In the genomic region with DNA sequence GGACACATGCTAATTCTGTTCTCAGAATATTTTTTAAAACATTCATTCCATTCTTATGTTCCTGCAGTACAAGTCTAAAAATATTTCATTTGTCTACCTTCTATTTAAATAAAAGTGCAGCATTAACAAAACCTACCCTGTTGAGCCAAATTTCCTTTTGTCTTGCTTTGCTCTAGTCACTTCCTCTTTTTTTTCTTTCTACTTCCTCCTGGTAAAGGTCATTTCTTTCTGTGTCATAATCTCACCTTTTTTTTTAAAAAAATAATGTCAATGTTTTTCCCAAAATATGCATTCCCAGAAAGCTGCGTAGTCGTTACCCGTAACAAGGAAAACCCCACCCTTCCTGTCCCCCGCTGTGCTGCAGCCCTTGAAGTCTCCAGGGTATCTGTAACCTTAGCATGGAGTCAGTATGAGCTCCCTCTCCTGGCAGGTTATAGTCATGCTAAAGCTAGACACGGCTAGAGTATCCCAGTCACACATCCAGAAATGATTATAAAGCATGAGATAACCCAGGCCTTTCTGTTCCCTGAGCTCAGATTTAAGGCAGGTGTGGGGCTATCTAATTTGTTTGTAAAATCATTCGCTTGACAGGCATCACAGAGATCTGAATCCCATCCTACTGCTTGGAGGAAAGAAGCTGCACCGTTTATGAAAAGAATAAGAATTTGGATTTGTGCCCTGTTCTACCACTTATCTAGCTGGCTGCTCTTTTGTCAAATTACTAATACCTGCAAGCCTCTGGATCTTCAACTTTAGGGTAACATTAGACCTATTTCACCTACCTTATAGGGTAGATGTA, we compare ENCODE assay signal across 1 cellular context.
TF ChIP-seq lines count a peak whose summit lies in the region.

No MANE protein-coding gene starts in this region.

TF ChIP-seq in HepG2, 621 proteins besides CTCF, POLR2A, EP300 and RAD21 (continued from another document and continues in another):
- TF ChIP-seq, protein P1, sequence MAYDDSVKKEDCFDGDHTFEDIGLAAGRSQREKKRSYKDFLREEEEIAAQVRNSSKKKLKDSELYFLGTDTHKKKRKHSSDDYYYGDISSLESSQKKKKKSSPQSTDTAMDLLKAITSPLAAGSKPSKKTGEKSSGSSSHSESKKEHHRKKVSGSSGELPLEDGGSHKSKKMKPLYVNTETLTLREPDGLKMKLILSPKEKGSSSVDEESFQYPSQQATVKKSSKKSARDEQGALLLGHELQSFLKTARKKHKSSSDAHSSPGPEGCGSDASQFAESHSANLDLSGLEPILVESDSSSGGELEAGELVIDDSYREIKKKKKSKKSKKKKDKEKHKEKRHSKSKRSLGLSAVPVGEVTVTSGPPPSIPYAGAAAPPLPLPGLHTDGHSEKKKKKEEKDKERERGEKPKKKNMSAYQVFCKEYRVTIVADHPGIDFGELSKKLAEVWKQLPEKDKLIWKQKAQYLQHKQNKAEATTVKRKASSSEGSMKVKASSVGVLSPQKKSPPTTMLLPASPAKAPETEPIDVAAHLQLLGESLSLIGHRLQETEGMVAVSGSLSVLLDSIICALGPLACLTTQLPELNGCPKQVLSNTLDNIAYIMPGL (CRISPR knock-in tag; IDR thresholded peaks at IDR 0.05; ENCODE audit: borderline replicate concordance in 1 of 2, low read depth in 1 of 2) = peak in 1 of 2 experiments; percentile 30; a peak in 2 of 4 replicates
- TF ChIP-seq, protein P2, sequence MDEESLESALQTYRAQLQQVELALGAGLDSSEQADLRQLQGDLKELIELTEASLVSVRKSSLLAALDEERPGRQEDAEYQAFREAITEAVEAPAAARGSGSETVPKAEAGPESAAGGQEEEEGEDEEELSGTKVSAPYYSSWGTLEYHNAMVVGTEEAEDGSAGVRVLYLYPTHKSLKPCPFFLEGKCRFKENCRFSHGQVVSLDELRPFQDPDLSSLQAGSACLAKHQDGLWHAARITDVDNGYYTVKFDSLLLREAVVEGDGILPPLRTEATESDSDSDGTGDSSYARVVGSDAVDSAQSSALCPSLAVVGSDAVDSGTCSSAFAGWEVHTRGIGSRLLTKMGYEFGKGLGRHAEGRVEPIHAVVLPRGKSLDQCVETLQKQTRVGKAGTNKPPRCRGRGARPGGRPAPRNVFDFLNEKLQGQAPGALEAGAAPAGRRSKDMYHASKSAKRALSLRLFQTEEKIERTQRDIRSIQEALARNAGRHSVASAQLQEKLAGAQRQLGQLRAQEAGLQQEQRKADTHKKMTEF (CRISPR knock-in tag; IDR thresholded peaks at IDR 0.05) = 0 out of 2 replicates have a peak, but pooled peaks have one; percentile 31
- TF ChIP-seq MZF1 (CRISPR knock-in tag; IDR thresholded peaks at IDR 0.05; ENCODE audit: borderline replicate concordance) = no peak
- peak; percentile 77 for TF ChIP-seq ELF3 (CRISPR knock-in tag; IDR thresholded peaks at IDR 0.05)
- TF ChIP-seq, protein P3, sequence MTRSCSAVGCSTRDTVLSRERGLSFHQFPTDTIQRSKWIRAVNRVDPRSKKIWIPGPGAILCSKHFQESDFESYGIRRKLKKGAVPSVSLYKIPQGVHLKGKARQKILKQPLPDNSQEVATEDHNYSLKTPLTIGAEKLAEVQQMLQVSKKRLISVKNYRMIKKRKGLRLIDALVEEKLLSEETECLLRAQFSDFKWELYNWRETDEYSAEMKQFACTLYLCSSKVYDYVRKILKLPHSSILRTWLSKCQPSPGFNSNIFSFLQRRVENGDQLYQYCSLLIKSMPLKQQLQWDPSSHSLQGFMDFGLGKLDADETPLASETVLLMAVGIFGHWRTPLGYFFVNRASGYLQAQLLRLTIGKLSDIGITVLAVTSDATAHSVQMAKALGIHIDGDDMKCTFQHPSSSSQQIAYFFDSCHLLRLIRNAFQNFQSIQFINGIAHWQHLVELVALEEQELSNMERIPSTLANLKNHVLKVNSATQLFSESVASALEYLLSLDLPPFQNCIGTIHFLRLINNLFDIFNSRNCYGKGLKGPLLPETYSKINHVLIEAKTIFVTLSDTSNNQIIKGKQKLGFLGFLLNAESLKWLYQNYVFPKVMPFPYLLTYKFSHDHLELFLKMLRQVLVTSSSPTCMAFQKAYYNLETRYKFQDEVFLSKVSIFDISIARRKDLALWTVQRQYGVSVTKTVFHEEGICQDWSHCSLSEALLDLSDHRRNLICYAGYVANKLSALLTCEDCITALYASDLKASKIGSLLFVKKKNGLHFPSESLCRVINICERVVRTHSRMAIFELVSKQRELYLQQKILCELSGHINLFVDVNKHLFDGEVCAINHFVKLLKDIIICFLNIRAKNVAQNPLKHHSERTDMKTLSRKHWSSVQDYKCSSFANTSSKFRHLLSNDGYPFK (CRISPR knock-in tag; IDR thresholded peaks at IDR 0.05; ENCODE audit: borderline replicate concordance) = no peak
- TF ChIP-seq, protein P4, sequence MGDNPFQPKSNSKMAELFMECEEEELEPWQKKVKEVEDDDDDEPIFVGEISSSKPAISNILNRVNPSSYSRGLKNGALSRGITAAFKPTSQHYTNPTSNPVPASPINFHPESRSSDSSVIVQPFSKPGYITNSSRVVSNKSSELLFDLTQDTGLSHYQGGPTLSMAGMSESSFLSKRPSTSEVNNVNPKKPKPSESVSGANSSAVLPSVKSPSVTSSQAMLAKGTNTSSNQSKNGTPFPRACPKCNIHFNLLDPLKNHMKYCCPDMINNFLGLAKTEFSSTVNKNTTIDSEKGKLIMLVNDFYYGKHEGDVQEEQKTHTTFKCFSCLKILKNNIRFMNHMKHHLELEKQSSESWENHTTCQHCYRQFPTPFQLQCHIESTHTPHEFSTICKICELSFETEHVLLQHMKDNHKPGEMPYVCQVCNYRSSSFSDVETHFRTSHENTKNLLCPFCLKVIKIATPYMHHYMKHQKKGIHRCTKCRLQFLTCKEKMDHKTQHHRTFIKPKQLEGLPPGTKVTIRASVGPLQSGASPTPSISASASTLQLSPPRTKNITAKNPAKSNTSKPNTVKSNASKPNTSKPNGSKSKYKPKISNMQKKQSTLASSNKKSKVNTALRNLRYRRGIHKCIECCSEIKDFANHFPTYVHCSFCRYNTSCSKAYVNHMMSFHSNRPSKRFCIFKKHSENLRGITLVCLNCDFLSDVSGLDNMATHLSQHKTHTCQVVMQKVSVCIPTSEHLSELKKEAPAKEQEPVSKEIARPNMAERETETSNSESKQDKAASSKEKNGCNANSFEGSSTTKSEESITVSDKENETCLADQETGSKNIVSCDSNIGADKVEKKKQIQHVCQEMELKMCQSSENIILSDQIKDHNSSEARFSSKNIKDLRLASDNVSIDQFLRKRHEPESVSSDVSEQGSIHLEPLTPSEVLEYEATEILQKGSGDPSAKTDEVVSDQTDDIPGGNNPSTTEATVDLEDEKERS (CRISPR knock-in tag; IDR thresholded peaks at IDR 0.05) = no peak
- peak; percentile 42; the same call in 1 of the 2 replicates for TF ChIP-seq IRF2 (CRISPR knock-in tag; IDR thresholded peaks at IDR 0.05)
- TF ChIP-seq, protein P5, sequence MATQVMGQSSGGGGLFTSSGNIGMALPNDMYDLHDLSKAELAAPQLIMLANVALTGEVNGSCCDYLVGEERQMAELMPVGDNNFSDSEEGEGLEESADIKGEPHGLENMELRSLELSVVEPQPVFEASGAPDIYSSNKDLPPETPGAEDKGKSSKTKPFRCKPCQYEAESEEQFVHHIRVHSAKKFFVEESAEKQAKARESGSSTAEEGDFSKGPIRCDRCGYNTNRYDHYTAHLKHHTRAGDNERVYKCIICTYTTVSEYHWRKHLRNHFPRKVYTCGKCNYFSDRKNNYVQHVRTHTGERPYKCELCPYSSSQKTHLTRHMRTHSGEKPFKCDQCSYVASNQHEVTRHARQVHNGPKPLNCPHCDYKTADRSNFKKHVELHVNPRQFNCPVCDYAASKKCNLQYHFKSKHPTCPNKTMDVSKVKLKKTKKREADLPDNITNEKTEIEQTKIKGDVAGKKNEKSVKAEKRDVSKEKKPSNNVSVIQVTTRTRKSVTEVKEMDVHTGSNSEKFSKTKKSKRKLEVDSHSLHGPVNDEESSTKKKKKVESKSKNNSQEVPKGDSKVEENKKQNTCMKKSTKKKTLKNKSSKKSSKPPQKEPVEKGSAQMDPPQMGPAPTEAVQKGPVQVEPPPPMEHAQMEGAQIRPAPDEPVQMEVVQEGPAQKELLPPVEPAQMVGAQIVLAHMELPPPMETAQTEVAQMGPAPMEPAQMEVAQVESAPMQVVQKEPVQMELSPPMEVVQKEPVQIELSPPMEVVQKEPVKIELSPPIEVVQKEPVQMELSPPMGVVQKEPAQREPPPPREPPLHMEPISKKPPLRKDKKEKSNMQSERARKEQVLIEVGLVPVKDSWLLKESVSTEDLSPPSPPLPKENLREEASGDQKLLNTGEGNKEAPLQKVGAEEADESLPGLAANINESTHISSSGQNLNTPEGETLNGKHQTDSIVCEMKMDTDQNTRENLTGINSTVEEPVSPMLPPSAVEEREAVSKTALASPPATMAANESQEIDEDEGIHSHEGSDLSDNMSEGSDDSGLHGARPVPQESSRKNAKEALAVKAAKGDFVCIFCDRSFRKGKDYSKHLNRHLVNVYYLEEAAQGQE (IDR thresholded peaks at IDR 0.05; ENCODE audit: borderline replicate concordance in 1 of 2, low read depth in 1 of 2, low read length in 2 of 2) = no peak
- no peak for TF ChIP-seq MED1 (CRISPR knock-in tag; IDR thresholded peaks at IDR 0.05)
- TF ChIP-seq ZNF383 (CRISPR knock-in tag; IDR thresholded peaks at IDR 0.05; ENCODE audit: borderline replicate concordance) = no peak
- TF ChIP-seq MIXL1 (CRISPR knock-in tag; IDR thresholded peaks at IDR 0.05) = 0 out of 2 replicates have a peak, but pooled peaks have one; percentile 31
- peak; percentile 22 for TF ChIP-seq TBL1XR1 (IDR thresholded peaks at IDR 0.05; ENCODE audit: borderline replicate concordance, low read length, partially characterized antibody)
- 0 out of 2 replicates have a peak, but pooled peaks have one; percentile 22 for TF ChIP-seq HDAC2 (CRISPR knock-in tag; IDR thresholded peaks at IDR 0.05)
- TF ChIP-seq ZNF180 (CRISPR knock-in tag; IDR thresholded peaks at IDR 0.05; ENCODE audit: borderline replicate concordance, low read depth) = no peak
- TF ChIP-seq RXRB (CRISPR knock-in tag; IDR thresholded peaks at IDR 0.05; ENCODE audit: borderline replicate concordance) = 0 out of 2 replicates have a peak, but pooled peaks have one; percentile 32
- peak; percentile 45; the same call in 1 of the 2 replicates for TF ChIP-seq ZNF614 (CRISPR knock-in tag; IDR thresholded peaks at IDR 0.05; ENCODE audit: borderline replicate concordance)
- no peak for TF ChIP-seq ZNF660 (CRISPR knock-in tag; IDR thresholded peaks at IDR 0.05; ENCODE audit: borderline replicate concordance, low read depth)
- 0 out of 2 replicates have a peak, but pooled peaks have one; percentile 18 for TF ChIP-seq ZNF12 (CRISPR knock-in tag; IDR thresholded peaks at IDR 0.05)
- 0 out of 2 replicates have a peak, but pooled peaks have one; percentile 16 for TF ChIP-seq ZNF331 (CRISPR knock-in tag; IDR thresholded peaks at IDR 0.05)
- peak; percentile 19; the same call in 1 of the 2 replicates for TF ChIP-seq CREM (IDR thresholded peaks at IDR 0.05)
- TF ChIP-seq CREM (CRISPR knock-in tag; IDR thresholded peaks at IDR 0.05) = no peak
- TF ChIP-seq, protein P6, sequence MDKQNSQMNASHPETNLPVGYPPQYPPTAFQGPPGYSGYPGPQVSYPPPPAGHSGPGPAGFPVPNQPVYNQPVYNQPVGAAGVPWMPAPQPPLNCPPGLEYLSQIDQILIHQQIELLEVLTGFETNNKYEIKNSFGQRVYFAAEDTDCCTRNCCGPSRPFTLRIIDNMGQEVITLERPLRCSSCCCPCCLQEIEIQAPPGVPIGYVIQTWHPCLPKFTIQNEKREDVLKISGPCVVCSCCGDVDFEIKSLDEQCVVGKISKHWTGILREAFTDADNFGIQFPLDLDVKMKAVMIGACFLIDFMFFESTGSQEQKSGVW (CRISPR knock-in tag; IDR thresholded peaks at IDR 0.05; ENCODE audit: borderline replicate concordance) = no peak
- 0 out of 2 replicates have a peak, but pooled peaks have one; percentile 19 for TF ChIP-seq PPARG (CRISPR knock-in tag; conservative IDR thresholded peaks at IDR 0.05)
- TF ChIP-seq, protein P7, sequence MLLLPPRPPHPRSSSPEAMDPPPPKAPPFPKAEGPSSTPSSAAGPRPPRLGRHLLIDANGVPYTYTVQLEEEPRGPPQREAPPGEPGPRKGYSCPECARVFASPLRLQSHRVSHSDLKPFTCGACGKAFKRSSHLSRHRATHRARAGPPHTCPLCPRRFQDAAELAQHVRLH (CRISPR knock-in tag; IDR thresholded peaks at IDR 0.05; ENCODE audit: borderline replicate concordance, low read depth) = 0 out of 2 replicates have a peak, but pooled peaks have one; percentile 72
- TF ChIP-seq, protein P8, sequence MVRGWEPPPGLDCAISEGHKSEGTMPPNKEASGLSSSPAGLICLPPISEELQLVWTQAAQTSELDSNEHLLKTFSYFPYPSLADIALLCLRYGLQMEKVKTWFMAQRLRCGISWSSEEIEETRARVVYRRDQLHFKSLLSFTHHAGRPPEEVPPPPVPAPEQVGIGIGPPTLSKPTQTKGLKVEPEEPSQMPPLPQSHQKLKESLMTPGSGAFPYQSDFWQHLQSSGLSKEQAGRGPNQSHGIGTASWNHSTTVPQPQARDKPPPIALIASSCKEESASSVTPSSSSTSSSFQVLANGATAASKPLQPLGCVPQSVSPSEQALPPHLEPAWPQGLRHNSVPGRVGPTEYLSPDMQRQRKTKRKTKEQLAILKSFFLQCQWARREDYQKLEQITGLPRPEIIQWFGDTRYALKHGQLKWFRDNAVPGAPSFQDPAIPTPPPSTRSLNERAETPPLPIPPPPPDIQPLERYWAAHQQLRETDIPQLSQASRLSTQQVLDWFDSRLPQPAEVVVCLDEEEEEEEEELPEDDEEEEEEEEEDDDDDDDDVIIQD (CRISPR knock-in tag; IDR thresholded peaks at IDR 0.05; ENCODE audit: low read depth) = peak; percentile 58; the same call in 1 of the 2 replicates
- no peak; the same call in 1 of the 2 replicates for TF ChIP-seq NR2F6 (IDR thresholded peaks at IDR 0.05)
- TF ChIP-seq NR2F6 (CRISPR knock-in tag; IDR thresholded peaks at IDR 0.05) = no peak
- TF ChIP-seq FOXK2 (IDR thresholded peaks at IDR 0.05) = no peak
- no peak for TF ChIP-seq CAMTA2 (CRISPR knock-in tag; IDR thresholded peaks at IDR 0.05; ENCODE audit: borderline replicate concordance)
- no peak for TF ChIP-seq ZNF543 (CRISPR knock-in tag; IDR thresholded peaks at IDR 0.05)
- TF ChIP-seq ZNF816 (CRISPR knock-in tag; IDR thresholded peaks at IDR 0.05; ENCODE audit: borderline replicate concordance) = 0 out of 2 replicates have a peak, but pooled peaks have one; percentile 30
- no peak for TF ChIP-seq FOXC1 (CRISPR knock-in tag; IDR thresholded peaks at IDR 0.05; ENCODE audit: borderline replicate concordance)
- TF ChIP-seq, protein P9, sequence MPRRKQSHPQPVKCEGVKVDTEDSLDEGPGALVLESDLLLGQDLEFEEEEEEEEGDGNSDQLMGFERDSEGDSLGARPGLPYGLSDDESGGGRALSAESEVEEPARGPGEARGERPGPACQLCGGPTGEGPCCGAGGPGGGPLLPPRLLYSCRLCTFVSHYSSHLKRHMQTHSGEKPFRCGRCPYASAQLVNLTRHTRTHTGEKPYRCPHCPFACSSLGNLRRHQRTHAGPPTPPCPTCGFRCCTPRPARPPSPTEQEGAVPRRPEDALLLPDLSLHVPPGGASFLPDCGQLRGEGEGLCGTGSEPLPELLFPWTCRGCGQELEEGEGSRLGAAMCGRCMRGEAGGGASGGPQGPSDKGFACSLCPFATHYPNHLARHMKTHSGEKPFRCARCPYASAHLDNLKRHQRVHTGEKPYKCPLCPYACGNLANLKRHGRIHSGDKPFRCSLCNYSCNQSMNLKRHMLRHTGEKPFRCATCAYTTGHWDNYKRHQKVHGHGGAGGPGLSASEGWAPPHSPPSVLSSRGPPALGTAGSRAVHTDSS (CRISPR knock-in tag; conservative IDR thresholded peaks at IDR 0.05) = no peak
- no peak for TF ChIP-seq ZNF292 (CRISPR knock-in tag; IDR thresholded peaks at IDR 0.05; ENCODE audit: borderline replicate concordance, low read depth)
